21 cellular contexts compared by ENCODE assay signal in the genomic region with DNA sequence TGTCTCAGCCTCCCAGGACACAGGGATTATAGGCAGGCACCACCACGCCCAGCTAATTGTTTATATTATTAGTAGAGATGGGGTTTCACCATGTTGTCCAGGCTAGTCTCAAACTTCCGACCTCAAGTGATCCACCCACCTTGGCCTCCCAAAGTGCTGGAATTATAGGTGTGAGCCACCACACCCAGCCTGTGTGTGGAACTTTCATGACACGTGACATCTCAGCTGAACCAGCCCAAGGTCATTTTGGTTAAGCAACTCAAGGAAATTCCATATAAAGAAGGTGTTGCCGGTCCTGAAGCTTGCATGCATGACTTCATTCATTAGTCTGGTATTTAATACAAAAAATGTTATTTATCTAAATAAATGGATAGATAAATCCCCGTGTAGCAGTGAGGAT.
"Had no signal": no experiment of that assay in that cellular context is flagged by ENCODE, and none has a peak within 500 bp of the region (broad histone marks: within the 10 kb centered on the region; RNA-seq: fewer than 3 reads in every experiment).

No MANE protein-coding gene starts in this region.

- H3K27me3 ChIP-seq: esophagus muscularis mucosa, foreskin keratinocyte, gastroesophageal sphincter, heart left ventricle, hepatocyte, left lung had no signal

- H3K4me1 ChIP-seq: esophagus muscularis mucosa, foreskin keratinocyte, gastroesophageal sphincter, heart left ventricle, left lung, lower lobe of right lung had no signal

- H3K27ac ChIP-seq: esophagus muscularis mucosa, foreskin keratinocyte, gastroesophageal sphincter, heart left ventricle, hepatocyte, left lung, lower lobe of right lung had no signal

- H3K36me3 ChIP-seq: esophagus muscularis mucosa, gastroesophageal sphincter, heart left ventricle, left lung, lower lobe of right lung had no signal

- FAIRE-seq: colon, endothelial cell of umbilical vein, frontal cortex, kidney had no signal

- ATAC-seq: effector memory CD8-positive, alpha-beta T cell; foreskin keratinocyte; gastroesophageal sphincter; heart left ventricle; left lung; left ventricle myocardium superior; lower lobe of right lung; naive thymus-derived CD4-positive, alpha-beta T cell had no signal

- DNase-seq: cortex of kidney; effector CD8-positive, alpha-beta T cell; effector memory CD8-positive, alpha-beta T cell; foreskin keratinocyte; heart left ventricle; hypothalamus; immature natural killer cell; islet precursor cell; kidney; kidney glomerular epithelial cell; left lung; left ventricle myocardium superior; lower lobe of right lung; mesenchymal stem cell; naive thymus-derived CD4-positive, alpha-beta T cell had no signal

- H3K9me3 ChIP-seq: lower lobe of right lung had no signal

- H3K4me3 ChIP-seq: esophagus muscularis mucosa, gastroesophageal sphincter, heart left ventricle, hepatocyte, left lung, lower lobe of right lung had no signal
